1 cellular context compared by ENCODE assay signal in genomic region chr17:16001498-16001897, GRCh38.
TF ChIP-seq lines count a peak whose summit lies in the region.

No MANE protein-coding gene starts in this region.

TF ChIP-seq in WTC11, 78 proteins besides CTCF, POLR2A, EP300 and RAD21 (continued from another document):
- TF ChIP-seq ARID4B (CRISPR knock-in tag; IDR thresholded peaks at IDR 0.05; ENCODE audit: borderline replicate concordance) (no peak), RORB (CRISPR knock-in tag; IDR thresholded peaks at IDR 0.05) (no peak), SMAD4 (CRISPR knock-in tag; IDR thresholded peaks at IDR 0.05) (no peak), GABPB1 (CRISPR knock-in tag; IDR thresholded peaks at IDR 0.05) (no peak), TCF7 (CRISPR knock-in tag; IDR thresholded peaks at IDR 0.05; ENCODE audit: low read depth) (no peak)
TF ChIP-seq in WTC11: peak in this region for 0.
